In the genomic region with DNA sequence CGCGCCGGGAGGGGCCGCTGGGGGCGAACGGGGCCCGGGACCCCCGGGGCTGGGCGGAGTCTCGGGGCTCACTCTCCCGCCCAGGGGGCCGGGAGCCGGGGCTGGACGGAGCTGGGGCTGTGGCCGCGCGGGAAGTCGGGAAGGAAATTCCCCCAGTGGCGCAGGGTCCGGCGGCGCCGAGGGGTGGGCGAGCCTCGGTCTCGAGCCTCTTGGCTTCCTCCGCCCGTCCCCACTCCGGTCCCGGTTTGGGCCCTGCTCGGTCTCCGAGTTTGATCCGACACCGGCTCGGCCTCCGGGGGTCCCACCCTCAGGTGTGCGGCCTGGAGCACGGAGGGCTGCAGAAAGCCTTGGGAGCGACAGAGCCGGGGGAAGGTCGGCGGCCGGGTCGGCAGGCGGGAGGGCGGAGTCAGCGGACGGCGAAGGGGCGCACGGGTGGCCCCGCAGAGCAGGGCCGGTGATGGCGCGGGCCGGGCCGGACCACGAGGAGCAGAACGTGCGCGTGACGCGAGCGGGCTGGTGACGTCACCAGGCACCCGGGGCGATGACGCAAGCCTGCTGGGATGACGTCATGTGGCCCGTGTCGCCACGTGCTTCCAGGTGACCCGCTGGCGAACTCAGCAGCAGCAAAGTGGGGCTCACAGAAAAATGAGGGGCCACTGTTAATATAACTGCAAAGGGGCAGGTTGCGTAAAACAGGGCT, we compare ENCODE assay signal across 1 cellular context.
TF ChIP-seq lines count a peak whose summit lies in the region.

No MANE protein-coding gene starts in this region.

TF ChIP-seq in K562, 482 proteins besides CTCF, POLR2A, EP300 and RAD21 (continued from another document and continues in another):
- peak; percentile 83 for TF ChIP-seq ZNF592 (IDR thresholded peaks at IDR 0.05)
- TF ChIP-seq, protein P1, sequence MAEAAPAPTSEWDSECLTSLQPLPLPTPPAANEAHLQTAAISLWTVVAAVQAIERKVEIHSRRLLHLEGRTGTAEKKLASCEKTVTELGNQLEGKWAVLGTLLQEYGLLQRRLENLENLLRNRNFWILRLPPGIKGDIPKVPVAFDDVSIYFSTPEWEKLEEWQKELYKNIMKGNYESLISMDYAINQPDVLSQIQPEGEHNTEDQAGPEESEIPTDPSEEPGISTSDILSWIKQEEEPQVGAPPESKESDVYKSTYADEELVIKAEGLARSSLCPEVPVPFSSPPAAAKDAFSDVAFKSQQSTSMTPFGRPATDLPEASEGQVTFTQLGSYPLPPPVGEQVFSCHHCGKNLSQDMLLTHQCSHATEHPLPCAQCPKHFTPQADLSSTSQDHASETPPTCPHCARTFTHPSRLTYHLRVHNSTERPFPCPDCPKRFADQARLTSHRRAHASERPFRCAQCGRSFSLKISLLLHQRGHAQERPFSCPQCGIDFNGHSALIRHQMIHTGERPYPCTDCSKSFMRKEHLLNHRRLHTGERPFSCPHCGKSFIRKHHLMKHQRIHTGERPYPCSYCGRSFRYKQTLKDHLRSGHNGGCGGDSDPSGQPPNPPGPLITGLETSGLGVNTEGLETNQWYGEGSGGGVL (CRISPR knock-in tag; IDR thresholded peaks at IDR 0.05), result no peak
- TF ChIP-seq, protein P2, sequence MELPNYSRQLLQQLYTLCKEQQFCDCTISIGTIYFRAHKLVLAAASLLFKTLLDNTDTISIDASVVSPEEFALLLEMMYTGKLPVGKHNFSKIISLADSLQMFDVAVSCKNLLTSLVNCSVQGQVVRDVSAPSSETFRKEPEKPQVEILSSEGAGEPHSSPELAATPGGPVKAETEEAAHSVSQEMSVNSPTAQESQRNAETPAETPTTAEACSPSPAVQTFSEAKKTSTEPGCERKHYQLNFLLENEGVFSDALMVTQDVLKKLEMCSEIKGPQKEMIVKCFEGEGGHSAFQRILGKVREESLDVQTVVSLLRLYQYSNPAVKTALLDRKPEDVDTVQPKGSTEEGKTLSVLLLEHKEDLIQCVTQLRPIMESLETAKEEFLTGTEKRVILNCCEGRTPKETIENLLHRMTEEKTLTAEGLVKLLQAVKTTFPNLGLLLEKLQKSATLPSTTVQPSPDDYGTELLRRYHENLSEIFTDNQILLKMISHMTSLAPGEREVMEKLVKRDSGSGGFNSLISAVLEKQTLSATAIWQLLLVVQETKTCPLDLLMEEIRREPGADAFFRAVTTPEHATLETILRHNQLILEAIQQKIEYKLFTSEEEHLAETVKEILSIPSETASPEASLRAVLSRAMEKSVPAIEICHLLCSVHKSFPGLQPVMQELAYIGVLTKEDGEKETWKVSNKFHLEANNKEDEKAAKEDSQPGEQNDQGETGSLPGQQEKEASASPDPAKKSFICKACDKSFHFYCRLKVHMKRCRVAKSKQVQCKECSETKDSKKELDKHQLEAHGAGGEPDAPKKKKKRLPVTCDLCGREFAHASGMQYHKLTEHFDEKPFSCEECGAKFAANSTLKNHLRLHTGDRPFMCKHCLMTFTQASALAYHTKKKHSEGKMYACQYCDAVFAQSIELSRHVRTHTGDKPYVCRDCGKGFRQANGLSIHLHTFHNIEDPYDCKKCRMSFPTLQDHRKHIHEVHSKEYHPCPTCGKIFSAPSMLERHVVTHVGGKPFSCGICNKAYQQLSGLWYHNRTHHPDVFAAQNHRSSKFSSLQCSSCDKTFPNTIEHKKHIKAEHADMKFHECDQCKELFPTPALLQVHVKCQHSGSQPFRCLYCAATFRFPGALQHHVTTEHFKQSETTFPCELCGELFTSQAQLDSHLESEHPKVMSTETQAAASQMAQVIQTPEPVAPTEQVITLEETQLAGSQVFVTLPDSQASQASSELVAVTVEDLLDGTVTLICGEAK (IDR thresholded peaks at IDR 0.05), result peak; percentile 34; the same call in 1 of the 2 replicates
- TF ChIP-seq, protein P2 (CRISPR knock-in tag; IDR thresholded peaks at IDR 0.05), result peak; percentile 76
- TF ChIP-seq EGR1 (conservative IDR thresholded peaks at IDR 0.05), result peak; percentile 14; the same call in 1 of the 2 replicates
- TF ChIP-seq TGIF2 (CRISPR knock-in tag; IDR thresholded peaks at IDR 0.05), result peak; percentile 26; the same call in 1 of the 2 replicates
- TF ChIP-seq ETV6 (IDR thresholded peaks at IDR 0.05; ENCODE audit: borderline replicate concordance in 1 of 2, low read depth in 2 of 2, low read length in 1 of 2), result peak in 1 of 2 experiments; percentile 45; a peak in 1 of 4 replicates
- peak; percentile 97 for TF ChIP-seq ETV6 (CRISPR knock-in tag; IDR thresholded peaks at IDR 0.05; ENCODE audit: borderline replicate concordance)
- TF ChIP-seq HMGN3 (IDR thresholded peaks at IDR 0.05; ENCODE audit: borderline replicate concordance, extremely low read depth, insufficient read length, low read depth, low read length), result peak; percentile 97
- TF ChIP-seq, protein P3, sequence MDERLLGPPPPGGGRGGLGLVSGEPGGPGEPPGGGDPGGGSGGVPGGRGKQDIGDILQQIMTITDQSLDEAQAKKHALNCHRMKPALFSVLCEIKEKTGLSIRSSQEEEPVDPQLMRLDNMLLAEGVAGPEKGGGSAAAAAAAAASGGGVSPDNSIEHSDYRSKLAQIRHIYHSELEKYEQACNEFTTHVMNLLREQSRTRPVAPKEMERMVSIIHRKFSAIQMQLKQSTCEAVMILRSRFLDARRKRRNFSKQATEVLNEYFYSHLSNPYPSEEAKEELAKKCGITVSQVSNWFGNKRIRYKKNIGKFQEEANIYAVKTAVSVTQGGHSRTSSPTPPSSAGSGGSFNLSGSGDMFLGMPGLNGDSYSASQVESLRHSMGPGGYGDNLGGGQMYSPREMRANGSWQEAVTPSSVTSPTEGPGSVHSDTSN (CRISPR knock-in tag; IDR thresholded peaks at IDR 0.05; ENCODE audit: low read depth), result no peak
- TF ChIP-seq, protein P3 (tag; conservative IDR thresholded peaks at IDR 0.05; ENCODE audit: low read depth), result no peak
- peak; percentile 69 for TF ChIP-seq PHF20 (IDR thresholded peaks at IDR 0.05; ENCODE audit: partially characterized antibody)
- TF ChIP-seq NR2C1 (IDR thresholded peaks at IDR 0.05), result no peak
- TF ChIP-seq NR2C1 (tag; IDR thresholded peaks at IDR 0.05), result peak; percentile 62
- TF ChIP-seq, protein P4, sequence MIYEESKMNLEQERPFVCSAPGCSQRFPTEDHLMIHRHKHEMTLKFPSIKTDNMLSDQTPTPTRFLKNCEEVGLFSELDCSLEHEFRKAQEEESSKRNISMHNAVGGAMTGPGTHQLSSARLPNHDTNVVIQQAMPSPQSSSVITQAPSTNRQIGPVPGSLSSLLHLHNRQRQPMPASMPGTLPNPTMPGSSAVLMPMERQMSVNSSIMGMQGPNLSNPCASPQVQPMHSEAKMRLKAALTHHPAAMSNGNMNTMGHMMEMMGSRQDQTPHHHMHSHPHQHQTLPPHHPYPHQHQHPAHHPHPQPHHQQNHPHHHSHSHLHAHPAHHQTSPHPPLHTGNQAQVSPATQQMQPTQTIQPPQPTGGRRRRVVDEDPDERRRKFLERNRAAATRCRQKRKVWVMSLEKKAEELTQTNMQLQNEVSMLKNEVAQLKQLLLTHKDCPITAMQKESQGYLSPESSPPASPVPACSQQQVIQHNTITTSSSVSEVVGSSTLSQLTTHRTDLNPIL (CRISPR knock-in tag; IDR thresholded peaks at IDR 0.05), result no peak; the same call in 1 of the 2 replicates
- TF ChIP-seq ZBTB17 (CRISPR knock-in tag; IDR thresholded peaks at IDR 0.05), result peak; percentile 87
- TF ChIP-seq DDX20 (tag; IDR thresholded peaks at IDR 0.05; ENCODE audit: low read depth), result no peak
- peak; percentile 40; the same call in 1 of the 2 replicates for TF ChIP-seq ZFPM2 (CRISPR knock-in tag; IDR thresholded peaks at IDR 0.05)
- TF ChIP-seq ZNF444 (CRISPR knock-in tag; IDR thresholded peaks at IDR 0.05), result no peak
- TF ChIP-seq YBX1 (IDR thresholded peaks at IDR 0.05), result no peak
- no peak for TF ChIP-seq MAFK (IDR thresholded peaks at IDR 0.05; ENCODE audit: low read length)
- TF ChIP-seq MCM7 (IDR thresholded peaks at IDR 0.05), result no peak
- no peak for TF ChIP-seq ARHGAP35 (IDR thresholded peaks at IDR 0.05; ENCODE audit: partially characterized antibody)
- peak; percentile 56; the same call in 1 of the 2 replicates for TF ChIP-seq E2F3 (CRISPR knock-in tag; IDR thresholded peaks at IDR 0.05)
- peak; percentile 95; the same call in 1 of the 2 replicates for TF ChIP-seq HMGXB4 (CRISPR knock-in tag; IDR thresholded peaks at IDR 0.05)
- peak in 1 of 2 experiments; percentile 98; a peak in 1 of 4 replicates for TF ChIP-seq CSDE1 (IDR thresholded peaks at IDR 0.05)
- peak; percentile 98 for TF ChIP-seq RB1 (IDR thresholded peaks at IDR 0.05; ENCODE audit: low read depth)
- TF ChIP-seq MTA3 (IDR thresholded peaks at IDR 0.05; ENCODE audit: borderline replicate concordance), result peak; percentile 100
- peak; percentile 94; the same call in 1 of the 2 replicates for TF ChIP-seq GABPB2 (CRISPR knock-in tag; conservative IDR thresholded peaks at IDR 0.05)
- no peak for TF ChIP-seq POLR2H (tag; IDR thresholded peaks at IDR 0.05; ENCODE audit: low read depth)
- TF ChIP-seq GTF2A2 (tag; IDR thresholded peaks at IDR 0.05), result no peak
- TF ChIP-seq MXI1 (IDR thresholded peaks at IDR 0.05; ENCODE audit: low read depth, low read length), result no peak
